ENCODE assay signal across 8 cellular contexts in the genomic region with DNA sequence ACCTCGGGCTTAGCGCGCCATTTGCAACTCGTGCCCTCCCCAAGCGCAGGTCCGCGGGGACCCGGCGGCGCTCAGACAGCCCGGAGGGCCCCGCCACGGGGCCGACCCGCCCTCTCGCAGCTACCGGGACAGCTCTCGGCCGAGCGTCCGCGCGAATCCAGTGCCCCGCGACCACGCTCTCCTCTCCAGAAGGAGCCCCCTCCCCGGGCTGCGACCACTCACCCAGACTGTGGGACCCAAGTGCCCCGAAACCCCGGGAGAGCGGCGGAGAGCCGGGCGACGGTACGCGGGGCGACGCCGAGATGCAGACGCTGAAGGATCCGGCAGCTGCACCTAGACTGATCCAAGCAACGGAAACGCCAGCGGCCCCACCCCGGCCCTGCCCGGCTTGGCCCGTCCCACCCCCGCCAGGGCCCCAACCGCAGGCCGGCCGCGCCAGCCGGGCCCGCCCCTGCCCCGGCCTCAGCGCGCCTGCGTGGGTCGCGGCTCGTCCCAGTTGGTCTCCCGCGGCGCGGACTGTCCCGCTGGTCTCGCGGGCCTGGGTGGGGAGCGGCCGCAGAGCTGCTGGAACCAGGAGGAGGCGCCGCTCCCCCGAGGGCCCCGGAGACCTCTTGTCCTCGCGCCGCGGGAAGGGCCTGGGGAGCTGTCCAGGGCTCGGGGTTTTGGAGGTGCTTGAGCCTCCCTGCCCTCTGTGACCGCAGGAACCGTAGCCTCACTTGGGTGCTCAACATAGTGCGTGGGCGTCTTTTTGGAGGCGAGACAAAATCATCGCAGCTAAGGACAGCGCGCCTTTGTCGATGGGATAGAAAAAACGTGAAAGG. TPM values are rescaled to one million over a fixed set of nuclear protein-coding genes. Genes with fewer than 3 reads are reported as not detected.
DNase-seq lines count a peak whose midpoint lies in the region; ATAC-seq, FAIRE-seq and TF ChIP-seq lines count a peak whose summit lies in the region.

Gene ANXA5 (minus strand): TSS at position 340 of the 821 bp plus-strand sequence. CDS start 391 bp downstream, outside the sequence.

- TF ChIP-seq RAD21 in A549 (conservative IDR thresholded peaks at IDR 0.05 in 1 of 2, IDR thresholded peaks at IDR 0.05 in 1 of 2): peak; percentile 45 to 70

- ATAC-seq in A549 (peak; percentile 94 to 95), GM18511 (IDR thresholded peaks at IDR 0.05; ENCODE audit: unreplicated experiment) (peak; percentile 90), HG02981 (IDR thresholded peaks at IDR 0.05; ENCODE audit: unreplicated experiment) (peak; percentile 91)

- 1% methylated on average over 9 of the region's 90 CpGs for WGBS in A549 (ENCODE audit: missing lambda C conversion rate)

- peaks cover 42% of the 10 kb centered on the region for H3K4me1 ChIP-seq in A549

- no peak for FAIRE-seq in A549 (lab: Jason Lieb, UNC)

- DNase-seq in A549 (ENCODE audit: low read depth in 1 of 2, low spot score in 1 of 2) (peak; percentile 42 to 81), NCI-H345 (lab: John Stamatoyannopoulos, UW) (peak; percentile 84)
- peak; percentile 53 for DNase-seq in activated CD4-positive, alpha-beta T cell treated with anti-CD3 and anti-CD28 coated beads for 1 hour
- peak; percentile 21 to 77 (median 43) for DNase-seq in stimulated activated CD4-positive, alpha-beta T cell treated with anti-CD3 and anti-CD28 coated beads, Interleukin-1b, Interleukin-23, amount 100 ng/mL, for 24 hours (ENCODE audit: low read depth in 4 of 4, low spot score in 1 of 4)

- H3K9me3 ChIP-seq in A549: no peaks in the 10 kb centered on the region

- peak within 1 kb of the TSS; percentile 86 to 97 for H3K27ac ChIP-seq in A549
- H3K27ac ChIP-seq in cingulate gyrus (ENCODE audit: low read depth, low read length): peak within 1 kb of the TSS; percentile 63
- H3K27ac ChIP-seq in layer of hippocampus (ENCODE audit: low read depth, low read length): peak within 1 kb of the TSS; percentile 77

- CTCF ChIA-PET in A549 (lab: Yijun Ruan, JAX): interaction anchor here (0.6 to 2.1 kb wide), 19 partner anchors 8 to 542 kb away, joined by 3 to 19 read pairs (median 4); no protein-coding TSS in a partner anchor

- POLR2A ChIA-PET in A549 (lab: Yijun Ruan, JAX): interaction anchor here (0.5 to 2.2 kb wide), 13 partner anchors 11 to 326 kb away, joined by 3 to 19 read pairs (median 4); partner anchors contain the start of gene EXOSC9

- peak within 1 kb of the TSS; percentile 98 for H3K4me2 ChIP-seq in A549

- no peaks in the 10 kb centered on the region for H3K27me3 ChIP-seq in layer of hippocampus (ENCODE audit: control insufficient read depth, insufficient read depth, low read length)

- TF ChIP-seq POLR2A in A549 (IDR thresholded peaks at IDR 0.05; ENCODE audit: low read length): peak; percentile 64

- TF ChIP-seq EP300 in A549 (IDR thresholded peaks at IDR 0.05): no peak

- H3K4me3 ChIP-seq in A549: peak within 1 kb of the TSS; percentile 83

- peak; percentile 41 for TF ChIP-seq CTCF in A549 (IDR thresholded peaks at IDR 0.05)

TF ChIP-seq in A549, 52 proteins besides CTCF, POLR2A, EP300 and RAD21 (continues in another document):
- TF ChIP-seq, protein P1, sequence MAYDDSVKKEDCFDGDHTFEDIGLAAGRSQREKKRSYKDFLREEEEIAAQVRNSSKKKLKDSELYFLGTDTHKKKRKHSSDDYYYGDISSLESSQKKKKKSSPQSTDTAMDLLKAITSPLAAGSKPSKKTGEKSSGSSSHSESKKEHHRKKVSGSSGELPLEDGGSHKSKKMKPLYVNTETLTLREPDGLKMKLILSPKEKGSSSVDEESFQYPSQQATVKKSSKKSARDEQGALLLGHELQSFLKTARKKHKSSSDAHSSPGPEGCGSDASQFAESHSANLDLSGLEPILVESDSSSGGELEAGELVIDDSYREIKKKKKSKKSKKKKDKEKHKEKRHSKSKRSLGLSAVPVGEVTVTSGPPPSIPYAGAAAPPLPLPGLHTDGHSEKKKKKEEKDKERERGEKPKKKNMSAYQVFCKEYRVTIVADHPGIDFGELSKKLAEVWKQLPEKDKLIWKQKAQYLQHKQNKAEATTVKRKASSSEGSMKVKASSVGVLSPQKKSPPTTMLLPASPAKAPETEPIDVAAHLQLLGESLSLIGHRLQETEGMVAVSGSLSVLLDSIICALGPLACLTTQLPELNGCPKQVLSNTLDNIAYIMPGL (CRISPR knock-in tag; IDR thresholded peaks at IDR 0.05; ENCODE audit: borderline replicate concordance): no peak
- TF ChIP-seq EHMT2 (IDR thresholded peaks at IDR 0.05; ENCODE audit: low read depth) (no peak), E2F6 (IDR thresholded peaks at IDR 0.05; ENCODE audit: borderline replicate concordance, low read depth) (peak; percentile 35; the same call in 1 of the 2 replicates), JUN (IDR thresholded peaks at IDR 0.05) (peak; percentile 64 to 85; a peak in 4 of 5 replicates), SMC3 (IDR thresholded peaks at IDR 0.05) (peak; percentile 62), CHD4 (IDR thresholded peaks at IDR 0.05; ENCODE audit: borderline replicate concordance) (no peak), KDM5A (IDR thresholded peaks at IDR 0.05) (no peak), CBX8 (IDR thresholded peaks at IDR 0.05) (no peak), HOXB5 (CRISPR knock-in tag; IDR thresholded peaks at IDR 0.05) (no peak), ZC3H11A (IDR thresholded peaks at IDR 0.05) (no peak), CHD2 (IDR thresholded peaks at IDR 0.05; ENCODE audit: low read length, partially characterized antibody) (peak; percentile 35), ESRRA (IDR thresholded peaks at IDR 0.05; ENCODE audit: borderline replicate concordance, low read length) (no peak), KDM1A (IDR thresholded peaks at IDR 0.05; ENCODE audit: low read depth) (no peak), JUNB (IDR thresholded peaks at IDR 0.05) (no peak), PHF8 (IDR thresholded peaks at IDR 0.05; ENCODE audit: borderline replicate concordance, low read depth) (peak; percentile 31; the same call in 1 of the 2 replicates), FOSB (CRISPR knock-in tag; IDR thresholded peaks at IDR 0.05) (no peak), EHF (CRISPR knock-in tag; IDR thresholded peaks at IDR 0.05) (no peak)
- TF ChIP-seq, protein P2, sequence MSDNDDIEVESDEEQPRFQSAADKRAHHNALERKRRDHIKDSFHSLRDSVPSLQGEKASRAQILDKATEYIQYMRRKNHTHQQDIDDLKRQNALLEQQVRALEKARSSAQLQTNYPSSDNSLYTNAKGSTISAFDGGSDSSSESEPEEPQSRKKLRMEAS (IDR thresholded peaks at IDR 0.05): peak; percentile 5; the same call in 1 of the 2 replicates
- TF ChIP-seq, protein P3, sequence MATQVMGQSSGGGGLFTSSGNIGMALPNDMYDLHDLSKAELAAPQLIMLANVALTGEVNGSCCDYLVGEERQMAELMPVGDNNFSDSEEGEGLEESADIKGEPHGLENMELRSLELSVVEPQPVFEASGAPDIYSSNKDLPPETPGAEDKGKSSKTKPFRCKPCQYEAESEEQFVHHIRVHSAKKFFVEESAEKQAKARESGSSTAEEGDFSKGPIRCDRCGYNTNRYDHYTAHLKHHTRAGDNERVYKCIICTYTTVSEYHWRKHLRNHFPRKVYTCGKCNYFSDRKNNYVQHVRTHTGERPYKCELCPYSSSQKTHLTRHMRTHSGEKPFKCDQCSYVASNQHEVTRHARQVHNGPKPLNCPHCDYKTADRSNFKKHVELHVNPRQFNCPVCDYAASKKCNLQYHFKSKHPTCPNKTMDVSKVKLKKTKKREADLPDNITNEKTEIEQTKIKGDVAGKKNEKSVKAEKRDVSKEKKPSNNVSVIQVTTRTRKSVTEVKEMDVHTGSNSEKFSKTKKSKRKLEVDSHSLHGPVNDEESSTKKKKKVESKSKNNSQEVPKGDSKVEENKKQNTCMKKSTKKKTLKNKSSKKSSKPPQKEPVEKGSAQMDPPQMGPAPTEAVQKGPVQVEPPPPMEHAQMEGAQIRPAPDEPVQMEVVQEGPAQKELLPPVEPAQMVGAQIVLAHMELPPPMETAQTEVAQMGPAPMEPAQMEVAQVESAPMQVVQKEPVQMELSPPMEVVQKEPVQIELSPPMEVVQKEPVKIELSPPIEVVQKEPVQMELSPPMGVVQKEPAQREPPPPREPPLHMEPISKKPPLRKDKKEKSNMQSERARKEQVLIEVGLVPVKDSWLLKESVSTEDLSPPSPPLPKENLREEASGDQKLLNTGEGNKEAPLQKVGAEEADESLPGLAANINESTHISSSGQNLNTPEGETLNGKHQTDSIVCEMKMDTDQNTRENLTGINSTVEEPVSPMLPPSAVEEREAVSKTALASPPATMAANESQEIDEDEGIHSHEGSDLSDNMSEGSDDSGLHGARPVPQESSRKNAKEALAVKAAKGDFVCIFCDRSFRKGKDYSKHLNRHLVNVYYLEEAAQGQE (IDR thresholded peaks at IDR 0.05): peak; percentile 67
- TF ChIP-seq, protein P4, sequence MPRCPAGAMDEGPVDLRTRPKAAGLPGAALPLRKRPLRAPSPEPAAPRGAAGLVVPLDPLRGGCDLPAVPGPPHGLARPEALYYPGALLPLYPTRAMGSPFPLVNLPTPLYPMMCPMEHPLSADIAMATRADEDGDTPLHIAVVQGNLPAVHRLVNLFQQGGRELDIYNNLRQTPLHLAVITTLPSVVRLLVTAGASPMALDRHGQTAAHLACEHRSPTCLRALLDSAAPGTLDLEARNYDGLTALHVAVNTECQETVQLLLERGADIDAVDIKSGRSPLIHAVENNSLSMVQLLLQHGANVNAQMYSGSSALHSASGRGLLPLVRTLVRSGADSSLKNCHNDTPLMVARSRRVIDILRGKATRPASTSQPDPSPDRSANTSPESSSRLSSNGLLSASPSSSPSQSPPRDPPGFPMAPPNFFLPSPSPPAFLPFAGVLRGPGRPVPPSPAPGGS (IDR thresholded peaks at IDR 0.05): peak; percentile 68; the same call in 2 of the 3 replicates

RNA-seq across cellular contexts. Expression of gene ANXA5, which starts in this region (rescaled TPM):
- polyA plus RNA-seq in A549 (2011; rRNA removed) (330 and 356 TPM in 2 replicates), A549 (2017; fragmentation: RNase III; extraction: RNeasy Plus Mini Kit Qiagen cat#74134 plus additional on column Dnase treatment) (412 to 461 TPM (median 441 TPM) in 3 replicates)
- polyA plus RNA-seq in A549 (2012; cell fraction: cytosol; rRNA removed): 117 and 139 TPM in 2 replicates
- polyA plus RNA-seq in A549 (2012; cell fraction: nucleus; rRNA removed): 101 and 102 TPM in 2 replicates
- 87.5 TPM in 2 replicates for polyA minus RNA-seq in A549 (2011; rRNA and poly(A)+ RNA removed)

Comparison
In these comparisons a context has a peak if more than half of its experiments do, and no peak if none do; other contexts are left out.
1. Peak in every context shown above with its lines: DNase-seq, ATAC-seq, H3K4me3 ChIP-seq and H3K27ac ChIP-seq.